8 cellular contexts compared by ENCODE assay signal in the genomic region with DNA sequence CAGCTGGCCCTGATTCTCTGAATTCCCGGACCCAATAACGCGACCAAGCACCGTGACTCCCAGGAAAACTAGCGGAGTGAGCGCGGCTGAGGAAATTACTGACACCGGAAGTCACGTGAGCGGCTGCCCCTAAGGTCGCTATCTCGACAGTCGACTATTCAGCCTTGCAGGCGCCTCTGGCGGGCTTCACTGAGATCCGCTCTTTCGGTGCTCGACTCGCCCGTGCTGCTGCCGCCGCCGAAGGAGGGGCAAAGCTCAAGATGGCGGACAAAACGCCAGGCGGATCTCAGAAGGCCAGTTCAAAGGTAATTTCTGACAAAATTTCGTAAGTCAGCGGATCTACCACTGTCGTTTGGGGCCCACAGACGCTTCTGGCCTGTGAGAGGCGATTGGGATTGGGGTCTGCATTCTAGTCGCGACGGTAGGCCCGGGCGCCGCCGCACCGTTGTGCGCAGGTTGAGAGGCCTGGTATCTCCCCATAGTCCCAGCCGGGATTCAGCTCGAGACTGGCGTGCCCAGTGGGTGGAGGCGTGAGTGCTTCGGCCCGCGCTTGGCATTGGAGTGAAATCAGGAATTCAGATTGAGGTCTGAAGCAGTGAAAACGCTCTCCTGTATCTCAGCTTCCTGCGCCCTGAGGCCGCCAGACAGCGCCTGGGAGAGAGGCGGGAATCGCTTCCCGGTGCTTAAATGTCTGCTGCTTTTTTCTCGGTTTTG. TPM values are rescaled to one million over a fixed set of nuclear protein-coding genes. Genes with fewer than 3 reads are reported as not detected.
A peak's percentile ranks its signal among the peaks of the same experiment; 100 is the strongest.
DNase-seq lines count a peak whose midpoint lies in the region; ATAC-seq, FAIRE-seq and TF ChIP-seq lines count a peak whose summit lies in the region.

A gene (plus strand): TSS at position 202 of the 714 bp plus-strand sequence. CDS start 59 bp downstream, at position 261.

- peak within 1 kb of the TSS; percentile 91 for H2AFZ ChIP-seq in mammary epithelial cell (ENCODE audit: low read depth, low read length)

- ATAC-seq in GM18873 (IDR thresholded peaks at IDR 0.05; ENCODE audit: low FRiP score, unreplicated experiment) (peak; percentile 87), HG03139 (IDR thresholded peaks at IDR 0.05; ENCODE audit: unreplicated experiment) (peak; percentile 82)

- intact Hi-C loops in mammary epithelial cell (cut with micrococcal nuclease) = loop anchor here (1.0 to 5.0 kb wide), 2 partner anchors 406 to 424 kb away; a partner anchor contains a TSS

- peaks cover 61% of the 10 kb centered on the region for H3K79me2 ChIP-seq in mammary epithelial cell (ENCODE audit: insufficient read depth, low read length)

- TSS peak; percentile 45 for BruUV-seq in mammary epithelial cell (replicated peaks; lab: Mats Ljungman, UMichigan)

- H3K9ac ChIP-seq in mammary epithelial cell (ENCODE audit: insufficient read depth, low read length) (peak within 1 kb of the TSS; percentile 95), iPS-20b (ENCODE audit: low read depth, low read length) (peak within 1 kb of the TSS; percentile 96)

- no peaks in the 10 kb centered on the region for H3K9me3 ChIP-seq in WERI-Rb-1 (ENCODE audit: severe bottlenecking)
- no peaks in the 10 kb centered on the region for H3K9me3 ChIP-seq in mammary epithelial cell (replicated peaks; ENCODE audit: insufficient read depth, low read length)
- no peaks in the 10 kb centered on the region for H3K9me3 ChIP-seq in iPS-20b (ENCODE audit: insufficient read depth, low read depth, low read length)
- no peaks in the 10 kb centered on the region for H3K9me3 ChIP-seq in small intestine (ENCODE audit: control insufficient read depth, low read depth)

- no peak for TF ChIP-seq CTCF in WERI-Rb-1 (IDR thresholded peaks at IDR 0.05; ENCODE audit: low read depth, low read length)
- no peak for TF ChIP-seq CTCF in mammary epithelial cell (conservative IDR thresholded peaks at IDR 0.05 in 1 of 2, IDR thresholded peaks at IDR 0.05 in 1 of 2; ENCODE audit: extremely low read depth in 1 of 2, insufficient read depth in 1 of 2, low read depth in 1 of 2, low read length in 2 of 2)

- H4K20me1 ChIP-seq in mammary epithelial cell (ENCODE audit: insufficient read depth, low read length) = peaks cover 5% of the 10 kb centered on the region

- H3K36me3 ChIP-seq in WERI-Rb-1 (peaks cover 3% of the 10 kb centered on the region), mammary epithelial cell (ENCODE audit: insufficient read depth, low read length) (no peaks in the 10 kb centered on the region), iPS-20b (ENCODE audit: insufficient read depth, low read depth, low read length) (no peaks in the 10 kb centered on the region), small intestine (ENCODE audit: control insufficient read depth in 2 of 2, insufficient read depth in 2 of 2, low read length in 2 of 2) (no peaks in the 10 kb centered on the region)

- H3K4me3 ChIP-seq in WERI-Rb-1 (ENCODE audit: low read depth, low read length) (peak within 1 kb of the TSS; percentile 58), mammary epithelial cell (replicated peaks in 1 of 3; ENCODE audit: insufficient read depth in 1 of 3, low read depth in 2 of 3, low read length in 3 of 3) (peak within 1 kb of the TSS; percentile 56 to 89 (median 67)), iPS-20b (ENCODE audit: low read length) (peak within 1 kb of the TSS; percentile 94), small intestine (ENCODE audit: low read depth in 1 of 2, low read length in 2 of 2) (peak within 1 kb of the TSS; percentile 72 to 96)

- dilution Hi-C loops in mammary epithelial cell (cut with HindIII; ENCODE audit: low sequenced_read_pairs) = no loop called here

- CTCF ChIA-PET in mammary epithelial cell (lab: Charles Lee; ENCODE audit: low non-redundant PET) = interaction anchor here (0.6 kb wide), 1 partner anchor 40 kb away, joined by 4 read pairs; no protein-coding TSS in a partner anchor

- H3K4me2 ChIP-seq in mammary epithelial cell (ENCODE audit: insufficient read depth, low read depth, low read length) = peak within 1 kb of the TSS; percentile 90

- in situ Hi-C loops in ACHN (cut with HindIII; ENCODE audit: low pct_ligation_motif_present, low pct_unique_long_range_greater_than_20kb, low sequenced_read_pairs) = no loop called here
- in situ Hi-C loops in mammary epithelial cell (cut with MboI; ENCODE audit: low sequenced_read_pairs in 2 of 2) = loop anchor here in 1 of 2 donors (10.0 kb wide), 1 partner anchor 407 kb away; a partner anchor contains a TSS

- H3K27ac ChIP-seq in WERI-Rb-1 = peak within 1 kb of the TSS; percentile 96
- H3K27ac ChIP-seq in mammary epithelial cell (ENCODE audit: insufficient read depth, low read depth, low read length) = peak within 1 kb of the TSS; percentile 93
- H3K27ac ChIP-seq in iPS-20b (ENCODE audit: low read length) = peak within 1 kb of the TSS; percentile 81
- peak within 1 kb of the TSS; percentile 91 to 94 for H3K27ac ChIP-seq in small intestine (ENCODE audit: low read depth in 1 of 2, low read length in 1 of 2)

- FAIRE-seq in small intestine (lab: Jason Lieb, UNC) = no peak

- H3K27me3 ChIP-seq in WERI-Rb-1 (ENCODE audit: insufficient read depth, low read depth, severe bottlenecking) (no peaks in the 10 kb centered on the region), mammary epithelial cell (ENCODE audit: insufficient read depth, low read length) (no peaks in the 10 kb centered on the region), iPS-20b (ENCODE audit: insufficient read depth, low read length) (no peaks in the 10 kb centered on the region), small intestine (ENCODE audit: control insufficient read depth in 2 of 2, insufficient read depth in 2 of 2, low read length in 2 of 2) (no peaks in the 10 kb centered on the region)

- DNase-seq in ACHN (peak; percentile 97), NCI-H2227 (lab: John Stamatoyannopoulos, UW; ENCODE audit: unreplicated experiment) (peak; percentile 97), WERI-Rb-1 (peak; percentile 97), mammary epithelial cell (peak; percentile 98), small intestine (peak; percentile 98)

- H3K4me1 ChIP-seq in mammary epithelial cell (ENCODE audit: insufficient read depth, low read length) (peaks cover 17% of the 10 kb centered on the region), iPS-20b (ENCODE audit: insufficient read depth, low read length) (0 out of 2 replicates have a peak, but pooled peaks cover 3% of the 10 kb centered on the region), small intestine (ENCODE audit: control insufficient read depth in 2 of 2, insufficient read depth in 1 of 2, low read depth in 1 of 2, low read length in 1 of 2) (peaks cover 0 to 7% of the 10 kb centered on the region in 2 donors)

- WGBS in mammary epithelial cell (ENCODE audit: low coverage, missing lambda C conversion rate) = 1% methylated on average over 43 of the region's 55 CpGs
- WGBS in small intestine, 3 donors = 0% methylated on average over 55 of the region's 55 CpGs

RNA-seq across cellular contexts. Expression of the gene that starts here (rescaled TPM):
- total RNA-seq in mammary epithelial cell = 100 to 1,000 TPM in 1 of 2 donors, 10 to 100 TPM in 1; 76.7 to 122 TPM
- polyA plus RNA-seq in mammary epithelial cell (36.1 TPM), small intestine (10 to 100 TPM; 20.0 to 30.9 (median 27.5) TPM)
- 17.1 TPM for polyA minus RNA-seq in mammary epithelial cell

Comparison
In these comparisons a context has a peak if more than half of its experiments do, and no peak if none do; other contexts are left out.
1. Peak in every context shown above with its lines: DNase-seq, ATAC-seq, H3K4me3 ChIP-seq and H3K27ac ChIP-seq.